Comparison of ENCODE assay signal across 23 cellular contexts in the genomic region with DNA sequence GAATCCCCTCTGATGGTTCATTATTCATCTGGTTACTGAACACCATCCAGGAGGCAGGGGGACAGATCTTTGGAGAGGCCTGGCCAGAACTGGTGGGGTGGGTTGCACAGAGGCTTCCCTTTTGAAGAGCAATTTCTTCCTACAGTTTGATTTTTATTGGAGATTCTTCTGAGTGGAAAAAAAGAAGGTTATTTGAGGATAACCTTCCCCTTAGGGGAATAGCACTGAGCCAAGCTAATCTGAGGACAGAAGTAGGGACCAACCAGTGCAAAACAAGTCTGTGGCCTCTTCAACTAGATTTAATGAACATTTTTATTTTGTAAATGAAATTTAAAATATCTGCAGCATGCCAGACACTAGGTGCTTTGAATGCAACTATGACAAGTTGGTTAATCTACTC. TPM values are rescaled to one million over a fixed set of nuclear protein-coding genes. Genes with fewer than 3 reads are reported as not detected.
DNase-seq lines count a peak whose midpoint lies in the region; ATAC-seq and TF ChIP-seq lines count a peak whose summit lies in the region.
"Had no signal": no experiment of that assay in that cellular context is flagged by ENCODE, and none has a peak within 500 bp of the region (broad histone marks: within the 10 kb centered on the region; RNA-seq: fewer than 3 reads in every experiment).

No MANE protein-coding gene starts in this region.

- peak; percentile 74 for ATAC-seq in Right ventricle myocardium superior (ENCODE audit: poor library complexity)
- ATAC-seq: GM12878, HepG2 had no signal

- no peak overlapping the region for H3K4me3 ChIP-seq in brain microvascular endothelial cell (ENCODE audit: low read depth, low read length)
- H3K4me3 ChIP-seq: GM12878, Peyer's patch had no signal

- intact Hi-C loops in Right ventricle myocardium superior (cut with DNase I) (no loop called here), cardiac septum (cut with DNase I) (no loop called here)

- H3K9me3 Mint-ChIP-seq in glutamatergic neuron (ENCODE audit: unreplicated experiment) (peaks cover 4% of the 10 kb centered on the region), nephron (no peaks in the 10 kb centered on the region), HFFc6 (no peaks in the 10 kb centered on the region)

- H3K36me3 Mint-ChIP-seq in glutamatergic neuron (ENCODE audit: unreplicated experiment) = no peaks in the 10 kb centered on the region
- H3K36me3 Mint-ChIP-seq in nephron (ENCODE audit: low read depth) = no peaks in the 10 kb centered on the region
- H3K36me3 Mint-ChIP-seq in HFFc6 (ENCODE audit: low read depth) = no peaks in the 10 kb centered on the region
- H3K36me3 Mint-ChIP-seq: CD4-positive, CD25-positive, alpha-beta regulatory T cell had no signal

- H3K4me1 Mint-ChIP-seq in glutamatergic neuron (ENCODE audit: low read depth, unreplicated experiment) (peaks cover 76% of the 10 kb centered on the region), nephron (peaks cover 17% of the 10 kb centered on the region), HFFc6 (ENCODE audit: low read depth) (no peaks in the 10 kb centered on the region)
- H3K4me1 Mint-ChIP-seq: B cell; CD4-positive, CD25-positive, alpha-beta regulatory T cell had no signal

- TF ChIP-seq CTCF in glutamatergic neuron (IDR thresholded peaks at IDR 0.05; ENCODE audit: partially characterized antibody, unreplicated experiment) = no peak
- TF ChIP-seq CTCF in nephron (IDR thresholded peaks at IDR 0.05; ENCODE audit: unreplicated experiment in 3 of 3) = no peak
- no peak for TF ChIP-seq CTCF in HFFc6 (IDR thresholded peaks at IDR 0.05)
- no peak for TF ChIP-seq CTCF in brain microvascular endothelial cell (IDR thresholded peaks at IDR 0.05; ENCODE audit: low read depth, low read length, missing control alignments)

- peaks cover 8% of the 10 kb centered on the region for H3K27me3 ChIP-seq in brain microvascular endothelial cell (replicated peaks)
- H3K27me3 ChIP-seq: Peyer's patch had no signal

- peaks cover 7% of the 10 kb centered on the region for H3K27me3 Mint-ChIP-seq in glutamatergic neuron (ENCODE audit: unreplicated experiment)
- peaks cover under 1% of the 10 kb centered on the region for H3K27me3 Mint-ChIP-seq in nephron (ENCODE audit: low read depth)
- peaks cover 30% of the 10 kb centered on the region for H3K27me3 Mint-ChIP-seq in HFFc6 (ENCODE audit: insufficient read depth)

- no peak overlapping the region for H3K27ac Mint-ChIP-seq in glutamatergic neuron (ENCODE audit: unreplicated experiment)
- H3K27ac Mint-ChIP-seq in nephron = peak overlapping the region; percentile 94 to 96 (median 96)
- no peak overlapping the region for H3K27ac Mint-ChIP-seq in HFFc6
- H3K27ac Mint-ChIP-seq: B cell; CD4-positive, CD25-positive, alpha-beta regulatory T cell had no signal

- DNase-seq in Right ventricle myocardium superior (no peak), cardiac septum (ENCODE audit: low spot score) (no peak), glutamatergic neuron (no peak), HFFc6 (no peak), brain microvascular endothelial cell (no peak), NCI-H524 (lab: John Stamatoyannopoulos, UW) (no peak), HuH-7.5 (ENCODE audit: low spot score) (no peak)
- DNase-seq: CD4-positive, CD25-positive, alpha-beta regulatory T cell; DMS79 treated with DMSO at 0.1 percent for 48 hours; KBM-7; MM.1S; NCI-H1048; NCI-H1436; NCI-H187 treated with DMSO at 0.1 percent for 48 hours; NCI-H345; NCI-H524 treated with DMSO at 0.1 percent for 48 hours; Peyer's patch had no signal

- in situ Hi-C loops in brain microvascular endothelial cell (cut with HindIII; ENCODE audit: low pct_ligation_motif_present, low sequenced_read_pairs) = no loop called here

- no peak overlapping the region for H3K27ac ChIP-seq in brain microvascular endothelial cell
- H3K27ac ChIP-seq: HL-60 had no signal

- H3K36me3 ChIP-seq in brain microvascular endothelial cell (replicated peaks) = no peaks in the 10 kb centered on the region
- H3K36me3 ChIP-seq: Peyer's patch had no signal

- peak overlapping the region; percentile 48 for H3K4me3 Mint-ChIP-seq in glutamatergic neuron (ENCODE audit: unreplicated experiment)
- no peak overlapping the region for H3K4me3 Mint-ChIP-seq in nephron
- H3K4me3 Mint-ChIP-seq in HFFc6 = no peak overlapping the region
- H3K4me3 Mint-ChIP-seq: B cell; CD4-positive, CD25-positive, alpha-beta regulatory T cell had no signal

RNA-seq across cellular contexts. Expression of a gene that starts 8.2 kb away (rescaled TPM):
- total RNA-seq in Right ventricle myocardium superior (11.1 TPM), cardiac septum (16.0 TPM), glutamatergic neuron (ENCODE audit: unreplicated experiment) (301 TPM)
- total RNA-seq in HFFc6 (2021; fragmentation: NEBNext Ultra II Directional; extraction: Animal tissue kit (Norgen Biotek cat#: 25700)) = 10 to 100 TPM in 3 of 6 experiments, 1 to 10 TPM in 3; 4.7 to 11.7 (median 9.9) TPM
- total RNA-seq: CD4-positive, CD25-positive, alpha-beta regulatory T cell; HepG2; HT-29 had no signal

Comparison
In these comparisons a context has a peak if more than half of its experiments do, and no peak if none do; other contexts are left out.
1. H3K27ac Mint-ChIP-seq: peak in nephron (3 of 3); none in glutamatergic neuron (single experiment) and HFFc6 (single experiment).
2. RNA of a gene that starts 8.2 kb away (total RNA-seq): 301 TPM in glutamatergic neuron (single experiment); 16.0 TPM in cardiac septum (single experiment), 11.1 TPM in Right ventricle myocardium superior (single experiment) and 4.7 to 11.7 TPM in HFFc6; every median in the first group is over 10 times any median in the second.